Comparison of ENCODE assay signal across 20 cellular contexts in genomic region chr2:191885650-191886049, GRCh38. TPM values are rescaled to one million over a fixed set of nuclear protein-coding genes. Genes with fewer than 3 reads are reported as not detected.
DNase-seq lines count a peak whose midpoint lies in the region; ATAC-seq, FAIRE-seq and TF ChIP-seq lines count a peak whose summit lies in the region.
"Had no signal": no experiment of that assay in that cellular context is flagged by ENCODE, and none has a peak within 500 bp of the region (broad histone marks: within the 10 kb centered on the region; RNA-seq: fewer than 3 reads in every experiment).

No MANE protein-coding gene starts in this region.

- H3K4me1 Mint-ChIP-seq in mesothelial cell of epicardium (peaks cover 36% of the 10 kb centered on the region), type B pancreatic cell (ENCODE audit: unreplicated experiment) (peaks cover 9% of the 10 kb centered on the region)

- no peak overlapping the region for H3K4me2 ChIP-seq in HepG2 (ENCODE audit: low read depth, low read length)
- H3K4me2 ChIP-seq: KMS-11, SK-N-SH had no signal

- no peak for FAIRE-seq in HepG2 (lab: Jason Lieb, UNC)
- FAIRE-seq: RCC 7860 had no signal

- no peak overlapping the region for H2AFZ ChIP-seq in HepG2 (ENCODE audit: low read length)

- TF ChIP-seq CTCF in HepG2 (CRISPR knock-in tag; IDR thresholded peaks at IDR 0.05) (no peak), right lobe of liver (IDR thresholded peaks at IDR 0.05) (no peak), mesothelial cell of epicardium (IDR thresholded peaks at IDR 0.05; ENCODE audit: unreplicated experiment) (no peak), type B pancreatic cell (conservative IDR thresholded peaks at IDR 0.05) (no peak)

- H3K9me3 ChIP-seq in HepG2 (ENCODE audit: low read length): no peaks in the 10 kb centered on the region
- no peaks in the 10 kb centered on the region for H3K9me3 ChIP-seq in right lobe of liver
- H3K9me3 ChIP-seq: SK-N-SH had no signal

- H3K9ac ChIP-seq in HepG2 (ENCODE audit: insufficient read depth, low read depth, low read length): no peak overlapping the region
- H3K9ac ChIP-seq: KMS-11, SK-N-SH had no signal

- no peak for TF ChIP-seq EP300 in HepG2 (IDR thresholded peaks at IDR 0.05; ENCODE audit: low read depth in 2 of 2, low read length in 2 of 2)
- TF ChIP-seq EP300 in HepG2 (CRISPR knock-in tag; IDR thresholded peaks at IDR 0.05; ENCODE audit: borderline replicate concordance): no peak

- WGBS in HepG2 (ENCODE audit: low lambda C conversion rate): 91% methylated on average over 6 of the region's 6 CpGs
- 100% methylated on average over 1 of the region's 6 CpGs for WGBS in right lobe of liver (ENCODE audit: insufficient coverage, low coverage, low lambda C conversion rate, missing lambda C conversion rate)

- H3K27ac ChIP-seq in HepG2 (ENCODE audit: extremely low read length, insufficient read depth, low read length) (no peak overlapping the region), right lobe of liver (no peak overlapping the region)
- H3K27ac ChIP-seq: C4-2B, KMS-11 had no signal

- CTCF ChIA-PET in HepG2 (lab: Yijun Ruan, JAX; ENCODE audit: low intra/inter-chr PET ratio, low total read pairs): no interaction called here

- H3K36me3 Mint-ChIP-seq in mesothelial cell of epicardium: no peaks in the 10 kb centered on the region
- no peaks in the 10 kb centered on the region for H3K36me3 Mint-ChIP-seq in type B pancreatic cell

- in situ Hi-C loops in HepG2 (cut with HindIII; ENCODE audit: extremely low pct_ligation_motif_present, low pct_unique_long_range_greater_than_20kb): no loop called here

- BruUV-seq in HepG2 (replicated peaks; lab: Mats Ljungman, UMichigan): no TSS peak

- H4K20me1 ChIP-seq in HepG2 (ENCODE audit: insufficient read depth, low read length): no peaks in the 10 kb centered on the region

- H3K4me1 ChIP-seq in HepG2 (ENCODE audit: insufficient read depth, low read length): peaks cover 49% of the 10 kb centered on the region
- no peaks in the 10 kb centered on the region for H3K4me1 ChIP-seq in right lobe of liver

- H3K27ac Mint-ChIP-seq in mesothelial cell of epicardium: peak overlapping the region; percentile 80
- no peak overlapping the region for H3K27ac Mint-ChIP-seq in type B pancreatic cell

- no peaks in the 10 kb centered on the region for H3K27me3 ChIP-seq in HepG2 (ENCODE audit: control insufficient read depth in 1 of 2, insufficient read depth in 2 of 2, low read length in 2 of 2)
- H3K27me3 ChIP-seq in right lobe of liver: no peaks in the 10 kb centered on the region

- TF ChIP-seq POLR2A in HepG2 (IDR thresholded peaks at IDR 0.05; ENCODE audit: insufficient read depth in 1 of 2, low read depth in 2 of 2, low read length in 2 of 2) (no peak), right lobe of liver (IDR thresholded peaks at IDR 0.05) (no peak)

- H3K9me3 Mint-ChIP-seq in mesothelial cell of epicardium: peaks cover 5% of the 10 kb centered on the region
- peaks cover 17% of the 10 kb centered on the region for H3K9me3 Mint-ChIP-seq in type B pancreatic cell

- no peaks in the 10 kb centered on the region for H3K36me3 ChIP-seq in HepG2 (replicated peaks in 1 of 2; ENCODE audit: control insufficient read depth in 1 of 2, insufficient read depth in 2 of 2, low read length in 2 of 2)
- no peaks in the 10 kb centered on the region for H3K36me3 ChIP-seq in right lobe of liver

- no peak overlapping the region for H3K4me3 Mint-ChIP-seq in mesothelial cell of epicardium
- peak overlapping the region; percentile 11 for H3K4me3 Mint-ChIP-seq in type B pancreatic cell

- ATAC-seq in HepG2: no peak
- ATAC-seq in right lobe of liver: no peak
- no peak for ATAC-seq in GM18907 (IDR thresholded peaks at IDR 0.05; ENCODE audit: unreplicated experiment)

- TF ChIP-seq RAD21 in HepG2 (CRISPR knock-in tag; IDR thresholded peaks at IDR 0.05): no peak

- no peaks in the 10 kb centered on the region for H3K79me2 ChIP-seq in HepG2 (ENCODE audit: insufficient read depth, low read length)

- POLR2A ChIA-PET in HepG2 (lab: Yijun Ruan, JAX): no interaction called here

- H3K4me3 ChIP-seq in HepG2 (replicated peaks in 1 of 3; ENCODE audit: insufficient read depth in 1 of 3, low read depth in 2 of 3, low read length in 3 of 3) (no peak overlapping the region), right lobe of liver (no peak overlapping the region)

- intact Hi-C loops in HepG2 (cut with micrococcal nuclease; ENCODE audit: unreplicated experiment): no loop called here
- intact Hi-C loops in right lobe of liver (cut with DNase I): no loop called here

- DNase-seq in HepG2 (ENCODE audit: low spot score) (no peak), right lobe of liver (no peak), NCI-H69 (lab: John Stamatoyannopoulos, UW) (peak; percentile 67), mesothelial cell of epicardium (ENCODE audit: low spot score in 2 of 2, unreplicated experiment in 2 of 2) (no peak), type B pancreatic cell (ENCODE audit: extremely low spot score, unreplicated experiment) (no peak), ecto neural progenitor cell (ENCODE audit: low spot score) (no peak), SW480 (ENCODE audit: low spot score) (no peak)
- DNase-seq: DMS153, H7, NCI-H1436 treated with DMSO at 0.1 percent for 48 hours, NCI-H2081 treated with DMSO at 0.1 percent for 48 hours, NCI-H2227 treated with DMSO at 0.1 percent for 48 hours, NCI-H524 treated with DMSO at 0.1 percent for 48 hours, Right ventricle myocardium superior, SK-N-SH had no signal

- H3K27me3 Mint-ChIP-seq in mesothelial cell of epicardium (ENCODE audit: low read depth) (no peaks in the 10 kb centered on the region), type B pancreatic cell (no peaks in the 10 kb centered on the region)

TF ChIP-seq in HepG2, 621 proteins besides CTCF, POLR2A, EP300 and RAD21:
- no peak for TF ChIP-seq HOXA7 (CRISPR knock-in tag; IDR thresholded peaks at IDR 0.05)
- no peak for TF ChIP-seq U2AF2 (IDR thresholded peaks at IDR 0.05; ENCODE audit: low read depth, low read length)
- TF ChIP-seq EEA1 (CRISPR knock-in tag; IDR thresholded peaks at IDR 0.05; ENCODE audit: borderline replicate concordance): 0 out of 2 replicates have a peak, but pooled peaks have one; percentile 50
TF ChIP-seq in HepG2: peak in this region for 1.

RNA-seq across cellular contexts. Expression of gene CAVIN2, which starts 38.8 kb away (rescaled TPM):
- 7.6 and 11.2 TPM in 2 replicates for total RNA-seq in HepG2 (2016; rRNA removed; fragmentation: Illumina TruSeq; extraction: Trizol)
- total RNA-seq in HepG2 (2016; cell fraction: cytosol; rRNA removed; fragmentation: Illumina TruSeq; extraction: Trizol; ENCODE audit: low read depth): 0.97 and 1.1 TPM in 2 replicates
- 8.2 and 10.1 TPM in 2 replicates for total RNA-seq in HepG2 (2016; cell fraction: insoluble cytoplasmic fraction; rRNA removed; fragmentation: Illumina TruSeq; extraction: Trizol)
- total RNA-seq in HepG2 (2016; cell fraction: membrane; rRNA removed; fragmentation: Illumina TruSeq; extraction: Trizol): 3.2 and 3.5 TPM in 2 replicates
- total RNA-seq in HepG2 (2016; cell fraction: nucleus; rRNA removed; fragmentation: Illumina TruSeq; extraction: Trizol): 5.9 and 6.7 TPM in 2 replicates
- polyA plus RNA-seq in HepG2 (2011; rRNA removed): 28.1 and 38.8 TPM in 2 replicates
- 23.7 and 37.4 TPM in 2 replicates for polyA plus RNA-seq in HepG2 (2011; cell fraction: cytosol; rRNA removed)
- polyA plus RNA-seq in HepG2 (2011; cell fraction: nucleus; rRNA removed): 11.3 and 13.2 TPM in 2 replicates
- polyA plus RNA-seq in HepG2 (2012): 8.9 and 16.7 TPM in 2 replicates
- 0.40 and 0.45 TPM in 2 replicates for polyA plus RNA-seq in HepG2 (2016; cell fraction: cytosol; fragmentation: Illumina TruSeq; extraction: Trizol; ENCODE audit: low read depth)
- polyA plus RNA-seq in HepG2 (2016; cell fraction: insoluble cytoplasmic fraction; fragmentation: Illumina TruSeq; extraction: Trizol; ENCODE audit: low read depth): 10.7 and 12.0 TPM in 2 replicates
- polyA plus RNA-seq in HepG2 (2016; cell fraction: membrane; fragmentation: Illumina TruSeq; extraction: Trizol; ENCODE audit: low read depth): 0.98 and 1.5 TPM in 2 replicates
- 5.7 and 6.3 TPM in 2 replicates for polyA plus RNA-seq in HepG2 (2016; cell fraction: nucleus; fragmentation: Illumina TruSeq; extraction: Trizol; ENCODE audit: insufficient read depth, low read depth)
- polyA minus RNA-seq in HepG2 (2011; rRNA and poly(A)+ RNA removed; ENCODE audit: low replicate concordance): 0.35 and 65.9 TPM in 2 replicates
- 29.7 and 43.4 TPM in 2 replicates for polyA minus RNA-seq in HepG2 (2011; cell fraction: cytosol; rRNA and poly(A)+ RNA removed)
- 25.8 and 27.7 TPM in 2 replicates for polyA minus RNA-seq in HepG2 (2011; cell fraction: nucleus; rRNA and poly(A)+ RNA removed)
- 10 to 100 TPM in 3 of 6 experiments, 1 to 10 TPM in 3; 6.8 to 17.5 (median 9.6) TPM for total RNA-seq in right lobe of liver
- 0.72 to 0.96 TPM (median 0.80 TPM) in 3 replicates for total RNA-seq in mesothelial cell of epicardium
- total RNA-seq in type B pancreatic cell (ENCODE audit: low replicate concordance): 2.9 and 3.4 TPM in 2 replicates
- total RNA-seq: M059J had no signal
